In genomic region chr22:45233386-45233785, GRCh38 we compare ENCODE assay signal across 21 cellular contexts. TPM values are rescaled to one million over a fixed set of nuclear protein-coding genes. Genes with fewer than 3 reads are reported as not detected.
DNase-seq lines count a peak whose midpoint lies in the region; ATAC-seq, FAIRE-seq and TF ChIP-seq lines count a peak whose summit lies in the region.
"Had no signal": no experiment of that assay in that cellular context is flagged by ENCODE, and none has a peak within 500 bp of the region (broad histone marks: within the 10 kb centered on the region; RNA-seq: fewer than 3 reads in every experiment).

No MANE protein-coding gene starts in this region.

- no peak for TF ChIP-seq POLR2A in GM12891 (IDR thresholded peaks at IDR 0.05; ENCODE audit: low read depth, low read length)

- peak overlapping the region; percentile 61 for H3K4ac ChIP-seq in neuronal stem cell (ENCODE audit: low read length)

- peak overlapping the region; percentile 32 for H3K14ac ChIP-seq in neuronal stem cell (ENCODE audit: low read length)

- H3K4me2 ChIP-seq in OCI-LY7 (ENCODE audit: low read length) (no peak overlapping the region), neuronal stem cell (ENCODE audit: insufficient read depth, low read length, poor library complexity, severe bottlenecking) (no peak overlapping the region)

- no peaks in the 10 kb centered on the region for H3K9me2 ChIP-seq in OCI-LY7 (ENCODE audit: insufficient read depth, low read length)

- peak overlapping the region; percentile 62 for H2BK5ac ChIP-seq in neuronal stem cell (ENCODE audit: low read length)

- no peak overlapping the region for H2BK15ac ChIP-seq in neuronal stem cell (ENCODE audit: low read length)

- H2BK120ac ChIP-seq in neuronal stem cell (ENCODE audit: low read depth, low read length): no peak overlapping the region

- peaks cover 41% of the 10 kb centered on the region; the same call in 1 of the 2 replicates for H3K79me2 ChIP-seq in OCI-LY7 (ENCODE audit: insufficient read depth, low read depth, low read length)

- no peak for TF ChIP-seq CTCF in OCI-LY7 (conservative IDR thresholded peaks at IDR 0.05; ENCODE audit: low read length)

- H4K8ac ChIP-seq in neuronal stem cell (ENCODE audit: low read depth, low read length): peak overlapping the region; percentile 17

- H3K9ac ChIP-seq in neuronal stem cell (ENCODE audit: low read depth, low read length, poor library complexity): no peak overlapping the region
- H3K9ac ChIP-seq: GM23248 had no signal

- H3K79me1 ChIP-seq in neuronal stem cell (ENCODE audit: low read depth, low read length): peaks cover 12% of the 10 kb centered on the region

- H3K9me3 ChIP-seq in OCI-LY7 (ENCODE audit: low read length) (no peaks in the 10 kb centered on the region), neuronal stem cell (replicated peaks in 1 of 2; ENCODE audit: control insufficient read depth in 2 of 2, insufficient read depth in 1 of 2, low read depth in 1 of 2, low read length in 2 of 2) (no peaks in the 10 kb centered on the region)
- H3K9me3 ChIP-seq: HAP-1 had no signal

- H3K4me3 ChIP-seq in OCI-LY7 (ENCODE audit: low read depth, low read length, poor library complexity, severe bottlenecking) (no peak overlapping the region), neuronal stem cell (ENCODE audit: low read length in 2 of 2) (no peak overlapping the region)
- H3K4me3 ChIP-seq: GM23248, HAP-1 had no signal

- WGBS in neuronal stem cell (ENCODE audit: extremely low coverage in 2 of 2, insufficient read length in 2 of 2, insufficient replicate concordance in 1 of 2), 2 donors: no CpG with 5 or more reads among the region's 10 CpGs

- H3K23ac ChIP-seq in neuronal stem cell (ENCODE audit: low read depth, low read length, poor library complexity): peak overlapping the region; percentile 77

- POLR2A ChIA-PET in OCI-LY7 (lab: Charles Lee): interaction anchor here (0.6 kb wide), 1 partner anchor 35 kb away, joined by 3 read pairs; no protein-coding TSS in a partner anchor

- peaks cover 65% of the 10 kb centered on the region for H3K4me1 ChIP-seq in OCI-LY7 (ENCODE audit: insufficient read depth, low read length, poor library complexity, severe bottlenecking)
- peaks cover 2 to 5% of the 10 kb centered on the region in 2 donors for H3K4me1 ChIP-seq in neuronal stem cell (ENCODE audit: control insufficient read depth in 2 of 2, insufficient read depth in 1 of 2, low read depth in 1 of 2, low read length in 2 of 2)
- H3K4me1 ChIP-seq: HAP-1 had no signal

- no peak for FAIRE-seq in GM12891 (lab: Jason Lieb, UNC)

- H4K91ac ChIP-seq in neuronal stem cell (ENCODE audit: low read depth, low read length, poor library complexity): peak overlapping the region; percentile 11

- no peak for ATAC-seq in GM21526 (IDR thresholded peaks at IDR 0.05; ENCODE audit: low FRiP score, unreplicated experiment)
- ATAC-seq: Panc1, T-cell had no signal

- H3K18ac ChIP-seq in neuronal stem cell (ENCODE audit: low read length): no peak overlapping the region

- DNase-seq in GM12891 (ENCODE audit: insufficient read length, low spot score) (no peak), OCI-LY7 (ENCODE audit: low spot score) (no peak), neuronal stem cell (ENCODE audit: low spot score) (no peak), substantia nigra (lab: John Stamatoyannopoulos, UW) (no peak), ureter (ENCODE audit: low spot score) (no peak), NCI-H69 (lab: John Stamatoyannopoulos, UW) (no peak)
- DNase-seq: C1 segment of cervical spinal cord, EL, GF-D8, GM23248, KG1, NCI-H1105, NCI-H2081, NCI-H2171, NCI-H524 treated with DMSO at 0.1 percent for 48 hours, T-cell had no signal

- no TSS peak for BruUV-seq in OCI-LY7 (replicated peaks; lab: Mats Ljungman, UMichigan)

- no peak overlapping the region for H2AK5ac ChIP-seq in neuronal stem cell (ENCODE audit: low read depth, low read length)

- intact Hi-C loops in OCI-LY7 (cut with micrococcal nuclease; ENCODE audit: unreplicated experiment): loop anchor here (10.0 kb wide), 1 partner anchor 69 kb away; the partner anchor contains the start of gene NUP50

- peak overlapping the region; percentile 91 for H3K27ac ChIP-seq in OCI-LY7 (ENCODE audit: low read depth, low read length, poor library complexity, severe bottlenecking)
- no peak overlapping the region for H3K27ac ChIP-seq in neuronal stem cell (replicated peaks; ENCODE audit: low read length)
- H3K27ac ChIP-seq in substantia nigra (ENCODE audit: low read depth, low read length, poor library complexity, severe bottlenecking): peak overlapping the region; percentile 42
- H3K27ac ChIP-seq: GM23248 had no signal

- H3K27me3 ChIP-seq in neuronal stem cell (ENCODE audit: control insufficient read depth in 3 of 3, insufficient read depth in 3 of 3, low read depth in 1 of 3, low read length in 3 of 3): no peaks in the 10 kb centered on the region

- CTCF ChIA-PET in OCI-LY7 (lab: Charles Lee; ENCODE audit: unreplicated experiment): interaction anchor here (0.6 kb wide), 1 partner anchor 29 kb away, joined by 3 read pairs; no protein-coding TSS in a partner anchor

- H2BK12ac ChIP-seq in neuronal stem cell (ENCODE audit: low read length): no peak overlapping the region

- H2AFZ ChIP-seq in OCI-LY7 (ENCODE audit: low read length): no peak overlapping the region
- H2AFZ ChIP-seq in neuronal stem cell (ENCODE audit: low read length): no peak overlapping the region
- H2AFZ ChIP-seq: GM23248 had no signal

- H3K36me3 ChIP-seq in OCI-LY7 (ENCODE audit: insufficient read depth, low read length): peaks cover 49% of the 10 kb centered on the region
- no peaks in the 10 kb centered on the region for H3K36me3 ChIP-seq in neuronal stem cell (replicated peaks in 1 of 2; ENCODE audit: control insufficient read depth in 2 of 2, insufficient read depth in 2 of 2, low read length in 2 of 2)
- H3K36me3 ChIP-seq: HAP-1 had no signal

- peaks cover 4% of the 10 kb centered on the region; the same call in 1 of the 2 replicates for H4K20me1 ChIP-seq in OCI-LY7 (ENCODE audit: insufficient read depth, low read length)

TF ChIP-seq in GM12891, 5 proteins besides CTCF, POLR2A, EP300 and RAD21:
- 0 out of 2 replicates have a peak, but pooled peaks have one; percentile 10 for TF ChIP-seq POLR2AphosphoS5 (IDR thresholded peaks at IDR 0.05; ENCODE audit: low read depth, low read length)
- TF ChIP-seq PAX5 (IDR thresholded peaks at IDR 0.05; ENCODE audit: insufficient read depth, low read length, severe bottlenecking): no peak
TF ChIP-seq in GM12891: peak in this region for 1.

RNA-seq across cellular contexts. Expression of gene KIAA0930, which starts 7.3 kb away (rescaled TPM):
- 43.1 TPM for polyA plus RNA-seq in GM12891 (2012; ENCODE audit: low read depth, missing spikeins)
- 55.1 and 80.7 TPM in 2 replicates for total RNA-seq in OCI-LY7 (2014; rRNA removed; shearing (Covaris generic))
- total RNA-seq in OCI-LY7 (2022) (85.3 and 93.9 TPM in 2 replicates), ureter (79.2 TPM)
- polyA plus RNA-seq in neuronal stem cell (2013, experiment 1 of 2): 62.1 TPM
- polyA plus RNA-seq in neuronal stem cell (2013, experiment 2 of 2): 61.2 TPM

RNA-seq across cellular contexts. Expression of gene UPK3A, which starts 51.4 kb away (rescaled TPM):
- polyA plus RNA-seq in GM12891 (2012; ENCODE audit: low read depth, missing spikeins): not detected
- not detected in 2 replicates for total RNA-seq in OCI-LY7 (2014; rRNA removed; shearing (Covaris generic))
- total RNA-seq in OCI-LY7 (2022) (not detected in 2 replicates), ureter (233 TPM)
- 0.20 TPM for polyA plus RNA-seq in neuronal stem cell (2013, experiment 1 of 2)
- polyA plus RNA-seq in neuronal stem cell (2013, experiment 2 of 2): 0.25 TPM
- total RNA-seq: A673, GM23248, HT1080, T-cell had no signal
- polyA plus RNA-seq: GM23248 had no signal

Comparison
In these comparisons a context has a peak if more than half of its experiments do, and no peak if none do; other contexts are left out.
1. RNA of gene UPK3A, which starts 51.4 kb away (total RNA-seq): 233 TPM in ureter (single experiment); not detected in OCI-LY7; every median in the first group is over 100 times any median in the second.